9 cellular contexts compared by ENCODE assay signal in the genomic region with DNA sequence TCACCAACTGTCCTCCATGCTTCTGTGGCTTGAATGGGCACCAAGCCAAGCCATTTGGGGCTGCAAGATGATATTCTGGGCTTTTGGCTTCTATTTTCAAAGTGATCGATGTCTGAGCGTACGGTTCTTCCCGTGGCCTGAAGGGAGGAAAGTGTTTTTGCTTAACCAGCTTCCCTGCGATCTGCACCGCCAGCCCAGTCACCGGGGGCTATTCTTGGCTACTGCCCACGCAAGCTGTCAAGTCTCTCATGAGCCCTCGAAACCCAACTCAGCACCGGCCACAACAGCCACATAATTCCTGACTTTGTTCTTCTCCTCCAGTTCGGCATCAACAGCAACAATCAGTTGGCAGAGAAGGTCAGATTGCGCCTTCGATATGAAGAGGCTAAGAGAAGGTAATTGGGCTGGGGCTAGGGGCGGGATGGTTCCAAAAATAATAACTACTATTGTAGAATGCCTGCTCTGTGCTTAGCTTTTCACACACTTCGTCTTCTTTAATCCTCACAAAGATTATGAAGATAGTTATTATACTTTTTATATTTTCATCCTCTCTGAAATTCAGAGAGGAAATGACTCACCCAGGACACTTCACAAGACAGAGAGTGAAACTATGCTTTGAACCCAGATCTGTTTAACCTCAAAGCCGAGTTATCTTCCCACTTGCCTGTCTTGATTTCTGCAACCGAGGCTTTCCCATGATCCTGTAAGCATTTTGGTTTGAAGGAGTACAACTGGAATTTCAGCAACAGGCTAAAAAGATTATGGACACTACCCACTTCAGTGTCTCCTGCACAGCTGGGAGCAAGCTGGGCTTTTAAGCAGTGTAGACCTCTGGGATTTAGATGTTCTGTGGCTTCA.
DNase-seq lines count a peak whose midpoint lies in the region; ATAC-seq and TF ChIP-seq lines count a peak whose summit lies in the region.
"Had no signal": no experiment of that assay in that cellular context is flagged by ENCODE, and none has a peak within 500 bp of the region (broad histone marks: within the 10 kb centered on the region; RNA-seq: fewer than 3 reads in every experiment).

No MANE protein-coding gene starts in this region.

- no peaks in the 10 kb centered on the region for H3K9me3 Mint-ChIP-seq in activated naive CD8-positive, alpha-beta T cell treated with anti-CD3 and anti-CD28 coated beads, Interleukin-2, amount 50 U/mL, for 24 hours

- no peak for TF ChIP-seq EP300 in suprapubic skin (IDR thresholded peaks at IDR 0.05)

- H3K36me3 ChIP-seq in MG63 (peaks cover 35% of the 10 kb centered on the region), osteoblast (ENCODE audit: insufficient read depth, low read length) (no peaks in the 10 kb centered on the region), suprapubic skin (no peaks in the 10 kb centered on the region)

- WGBS in suprapubic skin, result 53% methylated on average over 17 of the region's 17 CpGs

- TF ChIP-seq CTCF in osteoblast (IDR thresholded peaks at IDR 0.05; ENCODE audit: extremely low read depth, low read depth, low read length), result no peak
- TF ChIP-seq CTCF in suprapubic skin (IDR thresholded peaks at IDR 0.05), result no peak

- peaks cover 7% of the 10 kb centered on the region for H3K27me3 Mint-ChIP-seq in activated naive CD8-positive, alpha-beta T cell treated with anti-CD3 and anti-CD28 coated beads, Interleukin-2, amount 50 U/mL, for 24 hours

- peak overlapping the region; percentile 57 for H2AFZ ChIP-seq in osteoblast (ENCODE audit: low read length)

- peak; percentile 78 for ATAC-seq in activated naive CD8-positive, alpha-beta T cell treated with anti-CD3 and anti-CD28 coated beads, Interleukin-2, amount 50 U/mL, for 24 hours

- H4K20me1 ChIP-seq in osteoblast (ENCODE audit: insufficient read depth, low read length), result no peaks in the 10 kb centered on the region

- peak; percentile 25 for DNase-seq in NOMO-1 treated with DMSO at 0.1 percent for 48 hours (lab: John Stamatoyannopoulos, UW; ENCODE audit: unreplicated experiment)
- no peak for DNase-seq in NOMO-1 treated with dmso at 0.1 percent for 144 hours (lab: John Stamatoyannopoulos, UW; ENCODE audit: unreplicated experiment)
- DNase-seq in MG63, result peak; percentile 35
- DNase-seq in activated naive CD8-positive, alpha-beta T cell treated with anti-CD3 and anti-CD28 coated beads, Interleukin-2, amount 50 U/mL, for 24 hours, result peak; percentile 40
- DNase-seq in osteoblast (ENCODE audit: insufficient read length, low spot score, missing footprints), result peak; percentile 85
- DNase-seq in NCI-H524 treated with DMSO at 0.1 percent for 48 hours (lab: John Stamatoyannopoulos, UW), result no peak
- DNase-seq in suprapubic skin (ENCODE audit: low spot score in 2 of 2), result no peak
- DNase-seq in DMS79 (lab: John Stamatoyannopoulos, UW), result no peak

- TF ChIP-seq POLR2A in suprapubic skin (IDR thresholded peaks at IDR 0.05), result no peak

- H3K79me2 ChIP-seq in osteoblast (ENCODE audit: insufficient read depth, low read length), result no peaks in the 10 kb centered on the region

- no peaks in the 10 kb centered on the region for H3K27me3 ChIP-seq in MG63
- no peaks in the 10 kb centered on the region for H3K27me3 ChIP-seq in osteoblast (ENCODE audit: insufficient read depth, low read length)
- no peaks in the 10 kb centered on the region for H3K27me3 ChIP-seq in suprapubic skin

- H3K27ac ChIP-seq in osteoblast (ENCODE audit: low read depth, low read length) (peak overlapping the region; percentile 69), suprapubic skin (no peak overlapping the region)

- no peaks in the 10 kb centered on the region for H3K36me3 Mint-ChIP-seq in activated naive CD8-positive, alpha-beta T cell treated with anti-CD3 and anti-CD28 coated beads, Interleukin-2, amount 50 U/mL, for 24 hours (ENCODE audit: low read depth)

- H3K4me3 ChIP-seq in MG63 (no peak overlapping the region), osteoblast (ENCODE audit: insufficient read depth, low read length) (peak overlapping the region; percentile 56), suprapubic skin (no peak overlapping the region)
- H3K4me3 ChIP-seq: lung had no signal

- peak overlapping the region; percentile 86 for H3K4me2 ChIP-seq in osteoblast (ENCODE audit: insufficient read depth, low read length)

- peak overlapping the region; percentile 47 for H3K27ac Mint-ChIP-seq in activated naive CD8-positive, alpha-beta T cell treated with anti-CD3 and anti-CD28 coated beads, Interleukin-2, amount 50 U/mL, for 24 hours

- H3K4me1 ChIP-seq in osteoblast (ENCODE audit: insufficient read depth, low read length) (peaks cover 29% of the 10 kb centered on the region), suprapubic skin (peaks cover 9% of the 10 kb centered on the region)

- peak overlapping the region; percentile 12 for H3K4me3 Mint-ChIP-seq in activated naive CD8-positive, alpha-beta T cell treated with anti-CD3 and anti-CD28 coated beads, Interleukin-2, amount 50 U/mL, for 24 hours

- H3K9me3 ChIP-seq in MG63 (no peaks in the 10 kb centered on the region), osteoblast (ENCODE audit: low read depth, low read length) (no peaks in the 10 kb centered on the region), suprapubic skin (no peaks in the 10 kb centered on the region)

- H3K4me1 Mint-ChIP-seq in activated naive CD8-positive, alpha-beta T cell treated with anti-CD3 and anti-CD28 coated beads, Interleukin-2, amount 50 U/mL, for 24 hours, result peaks cover 22% of the 10 kb centered on the region

Comparison
In these comparisons a context has a peak if more than half of its experiments do, and no peak if none do; other contexts are left out.
1. DNase-seq: peak in NOMO-1 treated with DMSO at 0.1 percent for 48 hours (single experiment), MG63 (single experiment), activated naive CD8-positive, alpha-beta T cell treated with anti-CD3 and anti-CD28 coated beads, Interleukin-2, amount 50 U/mL, for 24 hours (single experiment) and osteoblast (single experiment); none in NOMO-1 treated with dmso at 0.1 percent for 144 hours (single experiment), NCI-H524 treated with DMSO at 0.1 percent for 48 hours (single experiment), suprapubic skin (0 of 2) and DMS79 (single experiment).